Comparison of ENCODE assay signal across 13 cellular contexts in the genomic region with DNA sequence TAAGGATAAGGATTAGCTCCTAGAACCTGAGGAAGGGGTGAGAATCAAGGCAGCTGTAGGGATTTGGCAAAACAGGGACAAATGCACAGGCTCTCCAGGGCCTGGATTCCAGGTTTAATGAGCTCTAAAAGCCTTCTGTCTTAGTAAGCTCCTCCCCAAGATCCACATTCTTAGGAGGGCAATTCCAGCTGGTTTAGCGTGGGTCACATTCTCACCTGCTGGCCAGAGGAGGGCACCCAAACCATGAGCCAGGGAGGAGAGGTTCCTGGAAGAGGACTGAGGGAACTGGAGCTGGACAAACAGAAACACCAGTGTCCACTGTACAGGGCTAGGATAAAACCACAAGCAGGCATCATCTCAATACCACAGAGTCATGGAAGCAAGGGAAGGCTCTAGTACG.
DNase-seq lines count a peak whose midpoint lies in the region; ATAC-seq, FAIRE-seq and TF ChIP-seq lines count a peak whose summit lies in the region.
"Had no signal": no experiment of that assay in that cellular context is flagged by ENCODE, and none has a peak within 500 bp of the region (broad histone marks: within the 10 kb centered on the region; RNA-seq: fewer than 3 reads in every experiment).

No MANE protein-coding gene starts in this region.

- no peak for ATAC-seq in HG03469 (IDR thresholded peaks at IDR 0.05; ENCODE audit: unreplicated experiment)

- FAIRE-seq in kidney (lab: Jason Lieb, UNC) = no peak

- no peaks in the 10 kb centered on the region for H3K4me1 Mint-ChIP-seq in Caco-2 (ENCODE audit: low read depth, unreplicated experiment)
- H3K4me1 Mint-ChIP-seq: activated B cell treated with CpG ODN at 0.5 μM for 24 hours had no signal

- H3K4me3 ChIP-seq in Caco-2 (ENCODE audit: low read depth, low read length) (no peak overlapping the region), kidney (ENCODE audit: low read length in 2 of 2) (no peak overlapping the region)
- H3K4me3 ChIP-seq: tibial artery had no signal

- CTCF ChIA-PET in Caco-2 (lab: Charles Lee) = no interaction called here

- no peak overlapping the region for H3K9ac ChIP-seq in kidney (ENCODE audit: low read length in 2 of 2)

- no peaks in the 10 kb centered on the region for H3K4me1 ChIP-seq in Caco-2
- H3K4me1 ChIP-seq in kidney (ENCODE audit: control insufficient read depth in 1 of 2, insufficient read depth in 1 of 2, low read depth in 1 of 2, low read length in 2 of 2) = no peaks in the 10 kb centered on the region

- H3K36me3 Mint-ChIP-seq in Caco-2 (ENCODE audit: insufficient read depth, unreplicated experiment) = no peaks in the 10 kb centered on the region

- no TSS peak for BruUV-seq in Caco-2 (replicated peaks; lab: Mats Ljungman, UMichigan)

- H3K9me3 ChIP-seq in Caco-2 = no peaks in the 10 kb centered on the region
- H3K9me3 ChIP-seq in kidney (ENCODE audit: control insufficient read depth in 1 of 2, low read length in 2 of 2) = no peaks in the 10 kb centered on the region
- H3K9me3 ChIP-seq: tibial artery had no signal

- intact Hi-C loops in Caco-2 (cut with micrococcal nuclease; ENCODE audit: unreplicated experiment) = no loop called here
- intact Hi-C loops in kidney (cut with DNase I) = no loop called here

- H3K36me3 ChIP-seq in Caco-2 (ENCODE audit: control insufficient read depth, insufficient read depth, low read length) = no peaks in the 10 kb centered on the region
- no peaks in the 10 kb centered on the region for H3K36me3 ChIP-seq in kidney (ENCODE audit: control insufficient read depth in 1 of 2, insufficient read depth in 2 of 2, low read length in 2 of 2)
- H3K36me3 ChIP-seq: tibial artery had no signal

- H3K4me3 Mint-ChIP-seq in Caco-2 (ENCODE audit: unreplicated experiment) = no peak overlapping the region
- H3K4me3 Mint-ChIP-seq: activated B cell treated with CpG ODN at 0.5 μM for 24 hours had no signal

- POLR2A ChIA-PET in Caco-2 (lab: Charles Lee) = no interaction called here

- H3K9me3 Mint-ChIP-seq in Caco-2 (ENCODE audit: unreplicated experiment) = no peaks in the 10 kb centered on the region
- H3K9me3 Mint-ChIP-seq: activated B cell treated with CpG ODN at 0.5 μM for 24 hours had no signal

- peak; percentile 81 for DNase-seq in HT1080 (ENCODE audit: low read depth)
- DNase-seq in astrocyte of the hippocampus (ENCODE audit: low read depth, low spot score) = peak; percentile 89
- DNase-seq in left kidney (ENCODE audit: low read depth, low spot score) = peak; percentile 67
- no peak for DNase-seq in Caco-2
- no peak for DNase-seq in midbrain (lab: John Stamatoyannopoulos, UW)
- DNase-seq in kidney = no peak
- DNase-seq: activated B cell treated with CpG ODN at 0.5 μM for 24 hours; activated effector memory CD4-positive, alpha-beta T cell treated with anti-CD3 and anti-CD28 coated beads, Interleukin-2, amount 50 U/mL, for 16 hours; NCI-H2029 treated with DMSO at 0.1 percent for 48 hours; tibial artery had no signal

- peak; percentile 16 for TF ChIP-seq CTCF in C4-2B (conservative IDR thresholded peaks at IDR 0.05)
- TF ChIP-seq CTCF in Caco-2 (IDR thresholded peaks at IDR 0.05; ENCODE audit: insufficient read depth in 1 of 2, low read depth in 1 of 2, low read length in 1 of 2, severe bottlenecking in 1 of 2, unreplicated experiment in 1 of 2) = no peak
- TF ChIP-seq CTCF in kidney (IDR thresholded peaks at IDR 0.05; ENCODE audit: borderline replicate concordance, extremely low read depth, insufficient read depth) = no peak

- peaks cover 5% of the 10 kb centered on the region for H3K27me3 Mint-ChIP-seq in Caco-2 (ENCODE audit: insufficient read depth, unreplicated experiment)
- H3K27me3 Mint-ChIP-seq: activated B cell treated with CpG ODN at 0.5 μM for 24 hours had no signal

- no peaks in the 10 kb centered on the region for H3K27me3 ChIP-seq in Caco-2 (replicated peaks; ENCODE audit: control insufficient read depth, insufficient read depth, low read length)
- H3K27me3 ChIP-seq: tibial artery had no signal

- H3K27ac ChIP-seq in C4-2B (no peak overlapping the region), kidney (ENCODE audit: low read depth in 2 of 2, low read length in 2 of 2) (no peak overlapping the region)
- H3K27ac ChIP-seq: RWPE1, tibial artery had no signal

- no peak overlapping the region for H3K27ac Mint-ChIP-seq in Caco-2 (ENCODE audit: unreplicated experiment)
- H3K27ac Mint-ChIP-seq: activated B cell treated with CpG ODN at 0.5 μM for 24 hours had no signal

Comparison
In these comparisons a context has a peak if more than half of its experiments do, and no peak if none do; other contexts are left out.
1. DNase-seq: peak in HT1080 (single experiment), astrocyte of the hippocampus (single experiment) and left kidney (single experiment); none in Caco-2 (0 of 2), midbrain (single experiment) and kidney (single experiment).